ENCODE assay signal across 1 cellular context in the genomic region with DNA sequence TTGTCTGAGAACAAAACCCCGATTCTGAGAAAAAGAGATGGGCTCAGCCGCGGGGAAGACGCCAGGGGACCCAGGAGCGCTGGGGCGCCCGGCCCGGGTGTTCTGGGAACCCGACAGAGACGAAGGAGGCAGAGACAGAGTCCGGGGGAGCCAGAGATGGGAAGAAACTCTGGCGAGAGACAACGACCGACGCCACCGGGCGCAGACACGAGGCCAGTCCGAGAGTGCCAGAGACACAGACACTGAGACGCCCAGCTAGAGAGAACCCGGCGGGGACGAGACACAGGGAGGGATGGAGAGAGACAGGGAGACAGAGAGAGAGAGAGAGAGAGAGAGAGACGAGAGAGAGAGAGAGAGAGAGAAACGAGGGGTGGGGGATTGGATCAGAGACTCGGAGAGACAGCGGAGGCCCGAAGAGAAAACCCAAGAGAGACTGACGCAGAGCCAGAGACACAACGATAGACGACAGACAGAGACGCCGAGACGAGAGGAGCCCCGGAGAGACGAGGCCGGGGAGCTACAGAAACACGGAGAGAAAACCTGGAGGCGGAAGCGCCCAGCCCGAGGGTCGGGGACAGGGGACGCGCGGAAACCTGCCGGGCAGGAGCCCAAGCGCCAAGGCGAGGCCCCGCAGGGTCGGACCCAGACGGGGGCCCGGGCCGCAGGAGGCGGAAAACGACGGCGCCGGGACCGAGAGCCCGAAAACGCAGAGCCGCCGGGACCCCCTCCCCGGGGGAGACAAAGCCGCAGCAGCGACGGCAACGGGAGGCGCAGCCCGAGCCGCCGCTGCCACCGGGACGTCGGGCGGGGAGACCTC.
TF ChIP-seq lines count a peak whose summit lies in the region.

No MANE protein-coding gene starts in this region.

TF ChIP-seq in endothelial cell of umbilical vein, 7 proteins besides CTCF, POLR2A, EP300 and RAD21 (continued from another document):
- TF ChIP-seq, protein P1, sequence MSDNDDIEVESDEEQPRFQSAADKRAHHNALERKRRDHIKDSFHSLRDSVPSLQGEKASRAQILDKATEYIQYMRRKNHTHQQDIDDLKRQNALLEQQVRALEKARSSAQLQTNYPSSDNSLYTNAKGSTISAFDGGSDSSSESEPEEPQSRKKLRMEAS (IDR thresholded peaks at IDR 0.05; ENCODE audit: insufficient read depth, insufficient read length): no peak
- TF ChIP-seq EZH2 (IDR thresholded peaks at IDR 0.05; ENCODE audit: borderline replicate concordance, low read depth, low read length, severe bottlenecking) (peak; percentile 98), GATA2 (IDR thresholded peaks at IDR 0.05; ENCODE audit: insufficient read depth, insufficient read length, low read depth, low read length) (no peak)
